8 cellular contexts compared by ENCODE assay signal in genomic region chr7:141563956-141564623, GRCh38. TPM values are rescaled to one million over a fixed set of nuclear protein-coding genes. Genes with fewer than 3 reads are reported as not detected.
DNase-seq lines count a peak whose midpoint lies in the region; ATAC-seq and TF ChIP-seq lines count a peak whose summit lies in the region.
"Had no signal": no experiment of that assay in that cellular context is flagged by ENCODE, and none has a peak within 500 bp of the region (broad histone marks: within the 10 kb centered on the region; RNA-seq: fewer than 3 reads in every experiment).

No MANE protein-coding gene starts in this region.

- no peak overlapping the region for H2BK120ac ChIP-seq in H9 (ENCODE audit: low read depth, low read length, poor library complexity, severe bottlenecking)

- no peak overlapping the region for H3T11ph ChIP-seq in H9 (ENCODE audit: low read length)

- H3K79me2 ChIP-seq in H9 (ENCODE audit: insufficient read depth, low read length), result no peaks in the 10 kb centered on the region

- H3K4me3 Mint-ChIP-seq in H9 (no peak overlapping the region), naive B cell (peak overlapping the region in 2 of 8 donors; percentile 7 to 68)

- H3K27me3 ChIP-seq in H9 (ENCODE audit: insufficient read depth, low read length) (no peaks in the 10 kb centered on the region), suprapubic skin (no peaks in the 10 kb centered on the region)

- H3K18ac ChIP-seq in H9 (ENCODE audit: insufficient read length, low read depth, low read length), result no peak overlapping the region

- no peak for TF ChIP-seq CTCF in H9 (conservative IDR thresholded peaks at IDR 0.05)
- TF ChIP-seq CTCF in suprapubic skin (IDR thresholded peaks at IDR 0.05), result no peak
- TF ChIP-seq CTCF in omental fat pad (IDR thresholded peaks at IDR 0.05), result no peak

- H4K5ac ChIP-seq in H9 (ENCODE audit: insufficient read length, low read depth, low read length), result no peak overlapping the region

- no peak overlapping the region for H3K4ac ChIP-seq in H9 (ENCODE audit: low read depth, low read length)

- H3K4me1 ChIP-seq in H9 (ENCODE audit: insufficient read depth, low read length) (no peaks in the 10 kb centered on the region), suprapubic skin (no peaks in the 10 kb centered on the region)

- H3K4me2 ChIP-seq in H9 (ENCODE audit: insufficient read depth, insufficient read length, low read length), result no peak overlapping the region

- no peak overlapping the region; a peak in 2 of 7 replicates for H3K27ac Mint-ChIP-seq in H9
- H3K27ac Mint-ChIP-seq in naive B cell, result peak overlapping the region; percentile 28 to 90 (median 66)

- no peak overlapping the region for H2BK15ac ChIP-seq in H9 (ENCODE audit: low read depth, low read length)

- H2BK5ac ChIP-seq in H9 (ENCODE audit: insufficient read length, low read length), result no peak overlapping the region

- no peak overlapping the region for H4K8ac ChIP-seq in H9 (replicated peaks; ENCODE audit: insufficient read length, low read depth, low read length)

- no peak overlapping the region for H2BK20ac ChIP-seq in H9 (ENCODE audit: low read depth, low read length, poor library complexity, severe bottlenecking)

- peaks cover 40% of the 10 kb centered on the region for H3K36me3 ChIP-seq in suprapubic skin

- H3K23ac ChIP-seq in H9 (ENCODE audit: insufficient read length, low read depth, low read length), result no peak overlapping the region

- H3K9me3 Mint-ChIP-seq in H9, result peaks cover 4 to 8% of the 10 kb centered on the region in 2 experiments; a peak in 4 of 5 replicates
- peaks cover 10 to 26% (median 19%) of the 10 kb centered on the region in 7 donors for H3K9me3 Mint-ChIP-seq in naive B cell

- no peaks in the 10 kb centered on the region for H3K23me2 ChIP-seq in H9 (ENCODE audit: insufficient read length, low read depth, low read length, poor library complexity, severe bottlenecking)

- WGBS in H9 (ENCODE audit: extremely low coverage, insufficient read length, low lambda C conversion rate), result no CpG with 5 or more reads among the region's 2 CpGs
- WGBS in suprapubic skin, result 91% methylated on average over 2 of the region's 2 CpGs

- no peak overlapping the region for H3K14ac ChIP-seq in H9 (ENCODE audit: insufficient read depth, low read length)

- no peak overlapping the region for H3K9ac ChIP-seq in H9 (ENCODE audit: extremely low read depth, insufficient read length, low read length)

- peak; percentile 41 for DNase-seq in H9
- DNase-seq in OCI-M1 (lab: John Stamatoyannopoulos, UW), result peak; percentile 48
- DNase-seq in naive B cell, result peak; percentile 12
- no peak for DNase-seq in suprapubic skin (ENCODE audit: low spot score in 2 of 2)
- no peak for DNase-seq in omental fat pad (ENCODE audit: low spot score)
- no peak for DNase-seq in activated gamma-delta T cell treated with Interleukin-2 at 50 U/mL for 16 hours

- H3K27me3 Mint-ChIP-seq in H9 (ENCODE audit: low read depth), result no peaks in the 10 kb centered on the region
- H3K27me3 Mint-ChIP-seq in naive B cell, result no peaks in the 10 kb centered on the region

- no peaks in the 10 kb centered on the region for H4K20me1 ChIP-seq in H9 (ENCODE audit: control insufficient read depth, insufficient read depth, insufficient read length)

- no peak for TF ChIP-seq EP300 in suprapubic skin (IDR thresholded peaks at IDR 0.05)

- no peak overlapping the region for H3K27ac ChIP-seq in H9 (ENCODE audit: insufficient read length, low read depth, low read length)
- H3K27ac ChIP-seq in suprapubic skin, result no peak overlapping the region

- ATAC-seq in GM18873 (IDR thresholded peaks at IDR 0.05; ENCODE audit: low FRiP score, unreplicated experiment) (peak; percentile 60), naive B cell (ENCODE audit: low read depth in 2 of 2) (peak; percentile 77 to 81), omental fat pad (ENCODE audit: low FRiP score) (no peak)
- ATAC-seq: Panc1 had no signal

- no peak overlapping the region for H2BK12ac ChIP-seq in H9 (ENCODE audit: insufficient read length, low read depth, low read length)

- TF ChIP-seq POLR2A in suprapubic skin (IDR thresholded peaks at IDR 0.05), result no peak

- no peak overlapping the region for H3K56ac ChIP-seq in H9 (ENCODE audit: insufficient read length, low read depth, low read length)

- H2AK5ac ChIP-seq in H9 (ENCODE audit: insufficient read length, low read length), result no peak overlapping the region

- H4K91ac ChIP-seq in H9 (ENCODE audit: insufficient read length, low read depth, low read length), result no peak overlapping the region

- H3K79me1 ChIP-seq in H9 (ENCODE audit: insufficient read depth, low read depth, low read length, poor library complexity, severe bottlenecking), result no peaks in the 10 kb centered on the region

- H3K4me1 Mint-ChIP-seq in H9, result peaks cover 17 to 23% of the 10 kb centered on the region in 2 experiments
- peaks cover 9 to 28% (median 15%) of the 10 kb centered on the region in 3 donors for H3K4me1 Mint-ChIP-seq in naive B cell

- H3K9me3 ChIP-seq in H9 (ENCODE audit: control insufficient read depth, low read depth, low read length) (no peaks in the 10 kb centered on the region), suprapubic skin (no peaks in the 10 kb centered on the region)

- H3K36me3 Mint-ChIP-seq in H9 (ENCODE audit: insufficient read depth in 1 of 3, low read depth in 3 of 3) (peaks cover 16 to 38% (median 37%) of the 10 kb centered on the region in 3 experiments), naive B cell (peaks cover 57 to 65% of the 10 kb centered on the region in 2 donors)

- no peak overlapping the region for H3K4me3 ChIP-seq in suprapubic skin

- no peak overlapping the region for H2AFZ ChIP-seq in H9 (ENCODE audit: low read length)

RNA-seq across cellular contexts. Expression of gene AGK, which starts 12.9 kb away (rescaled TPM):
- total RNA-seq in H9 (2021) (30.6 and 35.1 TPM in 2 replicates), suprapubic skin (10 to 100 TPM; 15.3 to 42.7 (median 19.4) TPM), omental fat pad (10 to 100 TPM; 17.3 to 22.5 (median 19.7) TPM)
- polyA plus RNA-seq in naive B cell (ENCODE audit: low read depth in 6 of 6), result 10 to 100 TPM; 16.5 to 25.1 (median 18.1) TPM

Comparison
In these comparisons a context has a peak if more than half of its experiments do, and no peak if none do; other contexts are left out.
1. DNase-seq: peak in H9 (single experiment), OCI-M1 (single experiment) and naive B cell (single experiment); none in suprapubic skin (0 of 2), omental fat pad (single experiment) and activated gamma-delta T cell treated with Interleukin-2 at 50 U/mL for 16 hours (single experiment).
2. H3K27ac Mint-ChIP-seq: peak in naive B cell (6 of 6); none in H9 (0 of 3).